In genomic region chr10:56632537-56632936, GRCh38 we compare ENCODE assay signal across 27 cellular contexts.
DNase-seq lines count a peak whose midpoint lies in the region; ATAC-seq and TF ChIP-seq lines count a peak whose summit lies in the region.
"Had no signal": no experiment of that assay in that cellular context is flagged by ENCODE, and none has a peak within 500 bp of the region (broad histone marks: within the 10 kb centered on the region; RNA-seq: fewer than 3 reads in every experiment).

No MANE protein-coding gene starts in this region.

- H3K4me1 Mint-ChIP-seq in WTC11, result no peaks in the 10 kb centered on the region
- H3K4me1 Mint-ChIP-seq: neural progenitor cell had no signal

- ATAC-seq in GM18868 (IDR thresholded peaks at IDR 0.05; ENCODE audit: unreplicated experiment) (peak; percentile 49), GM21423 (IDR thresholded peaks at IDR 0.05; ENCODE audit: unreplicated experiment) (peak; percentile 31), HG03342 (IDR thresholded peaks at IDR 0.05; ENCODE audit: unreplicated experiment) (peak; percentile 29), WTC11 (no peak)
- ATAC-seq: HepG2, left cardiac atrium, sciatic nerve had no signal

- H3K27me3 Mint-ChIP-seq in WTC11 (ENCODE audit: low read depth), result no peaks in the 10 kb centered on the region

- POLR2A ChIA-PET in WTC11 (lab: Charles Lee), result no interaction called here

- H3K27ac Mint-ChIP-seq in WTC11, result no peak overlapping the region
- H3K27ac Mint-ChIP-seq: activated T-helper 1 cell treated with anti-CD3 and anti-CD28 coated beads, Interleukin-12 subunit alpha, Interleukin-12 subunit beta, Interleukin-2, Interleukin-4 antibody, amounts not matched to agents 30 ng/mL and 10 ng/mL and 1 ng/mL, durations not matched to agents 14 hours and 24 hours and 36 hours; neural progenitor cell had no signal

- CTCF ChIA-PET in WTC11 (lab: Charles Lee), result no interaction called here

- H3K4me3 Mint-ChIP-seq in WTC11, result no peak overlapping the region
- H3K4me3 Mint-ChIP-seq: activated T-helper 1 cell treated with anti-CD3 and anti-CD28 coated beads, Interleukin-12 subunit alpha, Interleukin-12 subunit beta, Interleukin-2, Interleukin-4 antibody, amounts not matched to agents 30 ng/mL and 10 ng/mL and 1 ng/mL, durations not matched to agents 14 hours and 24 hours and 36 hours; neural progenitor cell had no signal

- H3K36me3 Mint-ChIP-seq in WTC11, result no peaks in the 10 kb centered on the region
- H3K36me3 Mint-ChIP-seq: neural progenitor cell had no signal

- peak; percentile 5 for DNase-seq in RPMI8226
- no peak for DNase-seq in WTC11 (ENCODE audit: low spot score)
- no peak for DNase-seq in NCI-H748 (lab: John Stamatoyannopoulos, UW; ENCODE audit: unreplicated experiment)
- no peak for DNase-seq in NCI-H345 (lab: John Stamatoyannopoulos, UW)
- DNase-seq in NCI-H446 treated with DMSO at 0.1 percent for 48 hours (lab: John Stamatoyannopoulos, UW), result no peak
- DNase-seq: activated CD4-positive, CD25-positive, alpha-beta regulatory T cell; activated naive CD4-positive, alpha-beta T cell treated with anti-CD3 and anti-CD28 coated beads, Interleukin-2, amount 50 U/mL, for 16 hours; amniotic stem cell; hippocampal formation; Kasumi-1; left cardiac atrium; mammary epithelial cell; MV-4-11; NCI-H146; posterior cingulate gyrus; SHP77 treated with DMSO at 0.1 percent for 48 hours; stimulated activated CD4-positive, alpha-beta T cell treated with anti-CD3 and anti-CD28 coated beads, Interleukin-12 subunit alpha, Interleukin-12 subunit beta, amount 100 ng/mL, for 4 hours; stimulated activated CD4-positive, alpha-beta T cell treated with anti-CD3 and anti-CD28 coated beads, Interleukin-4, amount 100 ng/mL, for 24 hours; stimulated activated naive CD4-positive, alpha-beta T cell; SW 1271 had no signal

- peaks cover 8% of the 10 kb centered on the region for H3K9me3 Mint-ChIP-seq in WTC11

- no peak for TF ChIP-seq CTCF in WTC11 (IDR thresholded peaks at IDR 0.05)

TF ChIP-seq in WTC11, 78 proteins besides CTCF, POLR2A, EP300 and RAD21:
- TF ChIP-seq AR (CRISPR knock-in tag; IDR thresholded peaks at IDR 0.05) (no peak), MAX (CRISPR knock-in tag; IDR thresholded peaks at IDR 0.05) (no peak), ZNF425 (CRISPR knock-in tag; conservative IDR thresholded peaks at IDR 0.05) (no peak), SMAD3 (CRISPR knock-in tag; IDR thresholded peaks at IDR 0.05; ENCODE audit: borderline replicate concordance) (no peak), EMX1 (CRISPR knock-in tag; IDR thresholded peaks at IDR 0.05) (no peak), ZNF532 (CRISPR knock-in tag; IDR thresholded peaks at IDR 0.05; ENCODE audit: borderline replicate concordance) (no peak), SP1 (CRISPR knock-in tag; conservative IDR thresholded peaks at IDR 0.05) (no peak)
